In the genomic region with DNA sequence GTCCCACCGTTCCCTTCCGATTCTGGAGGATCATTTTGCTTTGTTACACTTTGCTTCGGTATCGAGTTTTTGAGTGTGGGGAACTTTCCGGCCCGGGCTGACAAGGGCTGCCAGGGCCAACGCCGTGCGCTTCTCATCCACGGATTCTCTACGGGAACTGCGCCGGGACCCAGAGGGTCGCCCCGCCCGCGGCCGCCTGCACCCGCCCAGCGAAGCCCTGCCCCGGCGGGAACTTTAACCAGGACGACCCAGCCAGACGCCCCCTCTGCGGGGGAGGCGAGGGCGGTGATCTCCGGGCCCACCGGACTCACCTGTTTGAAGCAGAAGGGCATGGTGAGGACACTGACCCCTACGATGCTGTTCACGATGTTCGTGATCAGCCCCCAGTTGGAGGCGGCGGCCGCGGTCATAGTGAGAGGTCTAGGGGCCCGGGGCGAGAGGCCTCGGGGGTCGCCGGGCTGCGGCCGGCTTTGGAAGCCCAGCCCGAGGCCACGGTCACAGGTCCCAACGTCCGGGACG, we compare ENCODE assay signal across 1 cellular context.
TF ChIP-seq lines count a peak whose summit lies in the region.

No MANE protein-coding gene starts in this region.

TF ChIP-seq in GM12878, 131 proteins besides CTCF, POLR2A, EP300 and RAD21 (continued from another document):
- TF ChIP-seq PRDM15 (CRISPR knock-in tag; IDR thresholded peaks at IDR 0.05) (no peak), SREBF2 (IDR thresholded peaks at IDR 0.05; ENCODE audit: low read length) (no peak), BHLHE40 (IDR thresholded peaks at IDR 0.05; ENCODE audit: borderline replicate concordance in 1 of 2, low read depth in 2 of 2, low read length in 1 of 2) (no peak), EGR1 (IDR thresholded peaks at IDR 0.05; ENCODE audit: borderline replicate concordance in 1 of 2, low read depth in 2 of 2, low read length in 2 of 2) (peak in 1 of 2 experiments; percentile 76; a peak in 1 of 3 replicates), RUNX3 (IDR thresholded peaks at IDR 0.05; ENCODE audit: low read length) (no peak), CREM (IDR thresholded peaks at IDR 0.05; ENCODE audit: low read depth) (no peak), ZBTB33 (IDR thresholded peaks at IDR 0.05) (no peak), RELA (IDR thresholded peaks at IDR 0.05; ENCODE audit: borderline replicate concordance, partially characterized antibody) (no peak), E2F4 (IDR thresholded peaks at IDR 0.05; ENCODE audit: low read depth, low read length) (0 out of 2 replicates have a peak, but pooled peaks have one; percentile 49), PML (IDR thresholded peaks at IDR 0.05; ENCODE audit: low read length) (no peak), NFIC (IDR thresholded peaks at IDR 0.05; ENCODE audit: low read depth, low read length) (no peak), STAT1 (conservative IDR thresholded peaks at IDR 0.05) (no peak), IRF3 (IDR thresholded peaks at IDR 0.05) (no peak), CEBPB (IDR thresholded peaks at IDR 0.05; ENCODE audit: borderline replicate concordance in 1 of 2, low read depth in 2 of 2, low read length in 2 of 2) (no peak)
- TF ChIP-seq, protein P1, sequence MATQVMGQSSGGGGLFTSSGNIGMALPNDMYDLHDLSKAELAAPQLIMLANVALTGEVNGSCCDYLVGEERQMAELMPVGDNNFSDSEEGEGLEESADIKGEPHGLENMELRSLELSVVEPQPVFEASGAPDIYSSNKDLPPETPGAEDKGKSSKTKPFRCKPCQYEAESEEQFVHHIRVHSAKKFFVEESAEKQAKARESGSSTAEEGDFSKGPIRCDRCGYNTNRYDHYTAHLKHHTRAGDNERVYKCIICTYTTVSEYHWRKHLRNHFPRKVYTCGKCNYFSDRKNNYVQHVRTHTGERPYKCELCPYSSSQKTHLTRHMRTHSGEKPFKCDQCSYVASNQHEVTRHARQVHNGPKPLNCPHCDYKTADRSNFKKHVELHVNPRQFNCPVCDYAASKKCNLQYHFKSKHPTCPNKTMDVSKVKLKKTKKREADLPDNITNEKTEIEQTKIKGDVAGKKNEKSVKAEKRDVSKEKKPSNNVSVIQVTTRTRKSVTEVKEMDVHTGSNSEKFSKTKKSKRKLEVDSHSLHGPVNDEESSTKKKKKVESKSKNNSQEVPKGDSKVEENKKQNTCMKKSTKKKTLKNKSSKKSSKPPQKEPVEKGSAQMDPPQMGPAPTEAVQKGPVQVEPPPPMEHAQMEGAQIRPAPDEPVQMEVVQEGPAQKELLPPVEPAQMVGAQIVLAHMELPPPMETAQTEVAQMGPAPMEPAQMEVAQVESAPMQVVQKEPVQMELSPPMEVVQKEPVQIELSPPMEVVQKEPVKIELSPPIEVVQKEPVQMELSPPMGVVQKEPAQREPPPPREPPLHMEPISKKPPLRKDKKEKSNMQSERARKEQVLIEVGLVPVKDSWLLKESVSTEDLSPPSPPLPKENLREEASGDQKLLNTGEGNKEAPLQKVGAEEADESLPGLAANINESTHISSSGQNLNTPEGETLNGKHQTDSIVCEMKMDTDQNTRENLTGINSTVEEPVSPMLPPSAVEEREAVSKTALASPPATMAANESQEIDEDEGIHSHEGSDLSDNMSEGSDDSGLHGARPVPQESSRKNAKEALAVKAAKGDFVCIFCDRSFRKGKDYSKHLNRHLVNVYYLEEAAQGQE (IDR thresholded peaks at IDR 0.05; ENCODE audit: low read depth, low read length): no peak
